15 cellular contexts compared by ENCODE assay signal in the genomic region with DNA sequence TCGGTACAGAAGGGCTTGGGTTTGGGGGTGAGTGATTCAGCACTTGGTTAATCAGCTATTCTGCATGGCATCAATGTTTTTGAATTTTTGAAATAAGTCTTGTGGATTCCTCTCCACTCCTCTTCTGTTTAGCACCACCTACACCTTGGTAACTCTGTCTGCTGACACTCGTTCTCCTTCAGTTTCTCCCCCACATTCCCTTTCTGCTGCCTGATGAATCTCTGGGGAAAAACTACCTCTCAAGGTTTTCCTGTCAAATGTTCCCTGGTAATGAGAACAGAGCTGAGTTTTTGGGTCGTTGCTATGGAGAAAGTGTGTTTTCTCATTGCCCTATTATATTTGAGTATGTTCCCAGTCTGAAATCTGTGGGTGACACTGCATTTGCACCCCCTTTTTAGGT.
DNase-seq lines count a peak whose midpoint lies in the region; ATAC-seq and TF ChIP-seq lines count a peak whose summit lies in the region.
"Had no signal": no experiment of that assay in that cellular context is flagged by ENCODE, and none has a peak within 500 bp of the region (broad histone marks: within the 10 kb centered on the region; RNA-seq: fewer than 3 reads in every experiment).

No MANE protein-coding gene starts in this region.

- H3K27me3 ChIP-seq in HAP-1 (ENCODE audit: low read depth) = peaks cover 13% of the 10 kb centered on the region
- H3K27me3 ChIP-seq: BLaER1 treated with 17β-estradiol and CSF1 and Interleukin-3, amounts not matched to agents 10 nM and 100 nM had no signal

- peak overlapping the region; percentile 88 for H3K27ac ChIP-seq in caudate nucleus (ENCODE audit: low read depth, low read length)
- H3K27ac ChIP-seq: BLaER1 treated with 17β-estradiol and CSF1 and Interleukin-3, amounts not matched to agents 10 nM and 100 nM had no signal

- H3K9me3 ChIP-seq in HAP-1 = no peaks in the 10 kb centered on the region; the same call in 1 of the 2 replicates

- TF ChIP-seq CTCF in omental fat pad (IDR thresholded peaks at IDR 0.05) = no peak

- ATAC-seq in omental fat pad (ENCODE audit: low FRiP score) = peak; percentile 54
- ATAC-seq: GM23338 had no signal

- peak; percentile 50 for DNase-seq in Ammon's horn (ENCODE audit: low spot score)
- peak in 28 of 61 donors; percentile 3 to 91 (median 45) for DNase-seq in caudate nucleus (lab: John Stamatoyannopoulos, UW)
- peak; percentile 23 for DNase-seq in left kidney (ENCODE audit: low read depth, low spot score)
- DNase-seq in omental fat pad (ENCODE audit: low spot score) = no peak
- no peak for DNase-seq in SHP77 (lab: John Stamatoyannopoulos, UW)
- no peak for DNase-seq in HAP-1 (ENCODE audit: low spot score in 2 of 2)
- no peak for DNase-seq in NCI-H1694 (lab: John Stamatoyannopoulos, UW)
- DNase-seq in NCI-H82 treated with DMSO at 0.1 percent for 48 hours (lab: John Stamatoyannopoulos, UW; ENCODE audit: unreplicated experiment) = no peak
- DNase-seq: 8988T; AML-193; CD4-positive, CD25-positive, alpha-beta regulatory T cell; DMS53; H7 had no signal

- H3K4me1 ChIP-seq in HAP-1 = no peaks in the 10 kb centered on the region
- H3K4me1 ChIP-seq: BLaER1 treated with 17β-estradiol and CSF1 and Interleukin-3, amounts not matched to agents 10 nM and 100 nM had no signal

- in situ Hi-C loops in HAP-1 (cut with MboI; ENCODE audit: low sequenced_read_pairs) = no loop called here

- H3K36me3 ChIP-seq in HAP-1 (replicated peaks) = no peaks in the 10 kb centered on the region
- H3K36me3 ChIP-seq: BLaER1 treated with 17β-estradiol and CSF1 and Interleukin-3, amounts not matched to agents 10 nM and 100 nM had no signal

- no peak overlapping the region for H3K4me3 ChIP-seq in HAP-1
- H3K4me3 ChIP-seq: BLaER1 treated with 17β-estradiol and CSF1 and Interleukin-3, amounts not matched to agents 10 nM and 100 nM; GM23338 had no signal

Comparison
In these comparisons a context has a peak if more than half of its experiments do, and no peak if none do; other contexts are left out.
1. DNase-seq: peak in Ammon's horn (single experiment) and left kidney (single experiment); none in omental fat pad (single experiment), SHP77 (0 of 2), HAP-1 (0 of 2), NCI-H1694 (single experiment) and NCI-H82 treated with DMSO at 0.1 percent for 48 hours (single experiment).